ENCODE assay signal across 8 cellular contexts in the genomic region with DNA sequence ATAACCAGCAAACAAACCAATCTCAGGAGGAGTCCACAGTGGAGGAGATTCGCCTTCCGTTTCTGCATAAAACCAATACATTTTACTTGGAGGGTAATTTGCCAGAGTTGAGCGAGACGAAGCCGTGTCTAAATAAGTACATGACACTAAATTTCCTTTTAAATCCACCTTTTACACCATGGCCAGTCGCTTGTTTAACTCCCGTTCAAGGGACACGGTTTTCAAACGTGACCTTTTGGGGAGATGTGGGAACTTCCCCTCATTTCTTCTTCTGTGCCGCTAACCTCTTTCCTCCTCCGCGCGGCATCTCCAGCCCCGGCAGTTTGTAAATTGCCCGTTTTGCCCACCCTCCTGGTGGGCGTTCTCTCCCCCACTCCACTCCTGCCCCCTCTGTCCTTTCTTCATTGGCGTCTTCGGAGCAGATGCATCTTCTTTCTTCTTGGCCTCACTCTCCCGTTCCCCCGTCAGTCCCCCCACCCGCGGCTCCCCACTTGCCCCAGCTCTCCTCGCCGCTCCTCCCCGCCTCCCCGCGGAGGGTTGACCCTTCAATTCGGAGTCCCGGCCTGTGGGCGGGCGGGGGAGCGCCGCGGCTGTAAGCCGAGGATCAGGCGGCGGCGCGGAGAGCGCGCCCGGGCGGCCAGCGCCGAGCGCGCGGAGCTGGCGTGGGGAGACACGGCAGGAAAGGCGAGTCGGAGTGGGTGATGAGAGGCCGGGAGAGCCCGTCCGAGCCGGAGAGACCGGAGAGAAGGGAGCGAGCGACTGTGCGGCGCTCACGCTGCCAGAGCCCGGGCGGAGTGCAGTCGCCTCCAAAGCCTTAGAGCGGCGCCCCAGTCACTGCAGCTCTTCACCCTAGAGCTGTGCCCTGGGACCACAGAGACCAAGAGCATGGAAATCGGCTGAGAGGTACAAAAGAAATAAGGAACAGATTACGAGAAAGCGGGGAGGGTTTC. TPM values are rescaled to one million over a fixed set of nuclear protein-coding genes. Genes with fewer than 3 reads are reported as not detected.
A peak's percentile ranks its signal among the peaks of the same experiment; 100 is the strongest.
DNase-seq lines count a peak whose midpoint lies in the region; ATAC-seq, FAIRE-seq and TF ChIP-seq lines count a peak whose summit lies in the region.

A gene (plus strand): TSS at position 584 of the 950 bp plus-strand sequence.

- DNase-seq in G401 (ENCODE audit: low spot score) (peak; percentile 85), NCI-H1694 treated with DMSO at 0.1 percent for 48 hours (lab: John Stamatoyannopoulos, UW) (peak; percentile 64), foreskin keratinocyte (peak in 1 of 2 donors; percentile 6), uterus (peak; percentile 67 to 74), RKO (ENCODE audit: low spot score) (no peak), GM12891 (ENCODE audit: insufficient read length, low spot score) (no peak)
- peak; percentile 6 for DNase-seq in activated CD8-positive, alpha-beta T cell treated with anti-CD3 and anti-CD28 coated beads for 36 hours
- DNase-seq in naive thymus-derived CD4-positive, alpha-beta T cell, result no peak

- peaks cover 1% of the 10 kb centered on the region for H3K9me3 Mint-ChIP-seq in activated CD8-positive, alpha-beta T cell treated with anti-CD3 and anti-CD28 coated beads for 36 hours
- peaks cover 0 to 34% (median 5%) of the 10 kb centered on the region in 11 donors for H3K9me3 Mint-ChIP-seq in naive thymus-derived CD4-positive, alpha-beta T cell

- POLR2A ChIA-PET in activated CD8-positive, alpha-beta T cell treated with anti-CD3 and anti-CD28 coated beads for 36 hours (lab: Charles Lee), result no interaction called here
- POLR2A ChIA-PET in naive thymus-derived CD4-positive, alpha-beta T cell (lab: Charles Lee), result no interaction called here

- H3K4me1 Mint-ChIP-seq in activated CD8-positive, alpha-beta T cell treated with anti-CD3 and anti-CD28 coated beads for 36 hours (ENCODE audit: low read depth), result peaks cover 28% of the 10 kb centered on the region
- peaks cover 23 to 39% (median 31%) of the 10 kb centered on the region in 7 donors for H3K4me1 Mint-ChIP-seq in naive thymus-derived CD4-positive, alpha-beta T cell

- TF ChIP-seq CTCF in activated CD8-positive, alpha-beta T cell treated with anti-CD3 and anti-CD28 coated beads for 36 hours (IDR thresholded peaks at IDR 0.05), result no peak
- TF ChIP-seq CTCF in foreskin keratinocyte (conservative IDR thresholded peaks at IDR 0.05) (peak; percentile 21), uterus (IDR thresholded peaks at IDR 0.05) (peak in 1 of 4 experiments; percentile 37)

- ATAC-seq in activated CD8-positive, alpha-beta T cell treated with anti-CD3 and anti-CD28 coated beads for 36 hours, result no peak
- peak; percentile 43 for ATAC-seq in foreskin keratinocyte
- peak; percentile 31 for ATAC-seq in naive thymus-derived CD4-positive, alpha-beta T cell

- H3K4me3 Mint-ChIP-seq in activated CD8-positive, alpha-beta T cell treated with anti-CD3 and anti-CD28 coated beads for 36 hours, result peak within 1 kb of the TSS; percentile 48
- H3K4me3 Mint-ChIP-seq in naive thymus-derived CD4-positive, alpha-beta T cell, result peak within 1 kb of the TSS; percentile 30 to 86 (median 76)

- H3K27me3 Mint-ChIP-seq in activated CD8-positive, alpha-beta T cell treated with anti-CD3 and anti-CD28 coated beads for 36 hours, result peaks cover 51% of the 10 kb centered on the region
- peaks cover 65 to 69% (median 68%) of the 10 kb centered on the region in 5 donors for H3K27me3 Mint-ChIP-seq in naive thymus-derived CD4-positive, alpha-beta T cell

- H3K36me3 ChIP-seq in naive thymus-derived CD4-positive, alpha-beta T cell (ENCODE audit: control insufficient read depth in 2 of 3, insufficient read depth in 3 of 3, low read length in 3 of 3), result no peaks in the 10 kb centered on the region
- H3K36me3 ChIP-seq in uterus, result no peaks in the 10 kb centered on the region

- H3K27ac Mint-ChIP-seq in activated CD8-positive, alpha-beta T cell treated with anti-CD3 and anti-CD28 coated beads for 36 hours, result no peak within 1 kb of the TSS
- H3K27ac Mint-ChIP-seq in naive thymus-derived CD4-positive, alpha-beta T cell, result peak within 1 kb of the TSS in 1 of 9 donors; percentile 64

- CTCF ChIA-PET in activated CD8-positive, alpha-beta T cell treated with anti-CD3 and anti-CD28 coated beads for 36 hours (lab: Charles Lee), result no interaction called here
- CTCF ChIA-PET in naive thymus-derived CD4-positive, alpha-beta T cell (lab: Charles Lee), result no interaction called here

- no peak within 1 kb of the TSS for H3K4me3 ChIP-seq in naive thymus-derived CD4-positive, alpha-beta T cell (ENCODE audit: low read length)
- H3K4me3 ChIP-seq in uterus, result peak within 1 kb of the TSS; percentile 71

- in situ Hi-C loops in G401 (cut with HindIII; ENCODE audit: low sequenced_read_pairs), result no loop called here

- TF ChIP-seq POLR2A in uterus (IDR thresholded peaks at IDR 0.05) (peak in 1 of 2 donors; percentile 44), GM12891 (IDR thresholded peaks at IDR 0.05; ENCODE audit: low read depth, low read length) (no peak)

- FAIRE-seq in GM12891 (lab: Jason Lieb, UNC), result no peak

- H3K9me3 ChIP-seq in naive thymus-derived CD4-positive, alpha-beta T cell (ENCODE audit: control insufficient read depth in 2 of 3, low read length in 3 of 3), result no peaks in the 10 kb centered on the region
- H3K9me3 ChIP-seq in uterus, result no peaks in the 10 kb centered on the region

- intact Hi-C loops in activated CD8-positive, alpha-beta T cell treated with anti-CD3 and anti-CD28 coated beads for 36 hours (cut with micrococcal nuclease), result no loop called here
- intact Hi-C loops in naive thymus-derived CD4-positive, alpha-beta T cell (cut with micrococcal nuclease), result loop anchor here in 1 of 2 donors (10.0 kb wide), 1 partner anchor 187 kb away; no protein-coding TSS in a partner anchor
- intact Hi-C loops in uterus (cut with DNase I; ENCODE audit: low total_unique reads), result no loop called here

- H3K27ac ChIP-seq in foreskin keratinocyte, result no peak within 1 kb of the TSS
- no peak within 1 kb of the TSS for H3K27ac ChIP-seq in naive thymus-derived CD4-positive, alpha-beta T cell (ENCODE audit: low read depth, low read length)
- peak within 1 kb of the TSS; percentile 87 to 91 for H3K27ac ChIP-seq in uterus

- no peaks in the 10 kb centered on the region for H3K36me3 Mint-ChIP-seq in activated CD8-positive, alpha-beta T cell treated with anti-CD3 and anti-CD28 coated beads for 36 hours (ENCODE audit: low read depth)
- peaks cover 0 to 7% (median 0%) of the 10 kb centered on the region in 5 donors for H3K36me3 Mint-ChIP-seq in naive thymus-derived CD4-positive, alpha-beta T cell

- H3K4me1 ChIP-seq in foreskin keratinocyte (peaks cover 5% of the 10 kb centered on the region), uterus (no peaks in the 10 kb centered on the region)
- peaks cover 0 to 3% of the 10 kb centered on the region in 2 donors for H3K4me1 ChIP-seq in naive thymus-derived CD4-positive, alpha-beta T cell (ENCODE audit: control insufficient read depth in 2 of 2, insufficient read depth in 2 of 2, low read length in 2 of 2)

- H3K27me3 ChIP-seq in foreskin keratinocyte (peaks cover 76% of the 10 kb centered on the region), uterus (no peaks in the 10 kb centered on the region)
- peaks cover 3 to 9% of the 10 kb centered on the region in 2 donors for H3K27me3 ChIP-seq in naive thymus-derived CD4-positive, alpha-beta T cell (ENCODE audit: control insufficient read depth in 2 of 2, insufficient read depth in 2 of 2, low read length in 2 of 2)

TF ChIP-seq in GM12891, 5 proteins besides CTCF, POLR2A, EP300 and RAD21:
- no peak for TF ChIP-seq POLR2AphosphoS5 (IDR thresholded peaks at IDR 0.05; ENCODE audit: low read depth, low read length)
- no peak for TF ChIP-seq PAX5 (IDR thresholded peaks at IDR 0.05; ENCODE audit: insufficient read depth, low read length, severe bottlenecking)
- no peak for TF ChIP-seq SPI1 (IDR thresholded peaks at IDR 0.05; ENCODE audit: low read depth, low read length)
- TF ChIP-seq TAF1 (IDR thresholded peaks at IDR 0.05; ENCODE audit: low read depth, low read length), result no peak
- TF ChIP-seq POU2F2 (IDR thresholded peaks at IDR 0.05; ENCODE audit: low read depth, low read length), result no peak

RNA-seq across cellular contexts. Expression of the gene that starts here (rescaled TPM):
- total RNA-seq in G401 (2014; rRNA removed; shearing (Covaris generic)), result 8.4 and 11.2 TPM in 2 replicates
- total RNA-seq in activated CD8-positive, alpha-beta T cell treated with anti-CD3 and anti-CD28 coated beads for 36 hours, result not detected
- total RNA-seq in foreskin keratinocyte (not detected in 2 replicates), uterus (10 to 100 TPM in 2 of 4 donors, 1 to 10 TPM in 2; 3.6 to 44.8 (median 9.8) TPM)
- not detected in 2 replicates for polyA plus RNA-seq in foreskin keratinocyte
- total RNA-seq in naive thymus-derived CD4-positive, alpha-beta T cell, result not detected
- polyA plus RNA-seq in naive thymus-derived CD4-positive, alpha-beta T cell, result not detected
- not detected for polyA plus RNA-seq in GM12891 (2012; ENCODE audit: low read depth, missing spikeins)

Comparison
In these comparisons a context has a peak if more than half of its experiments do, and no peak if none do; other contexts are left out.
1. Peak in DNase-seq in activated CD8-positive, alpha-beta T cell treated with anti-CD3 and anti-CD28 coated beads for 36 hours; RNA of the gene not detected or under 1 TPM.
2. Peak in ATAC-seq in foreskin keratinocyte; RNA of the gene not detected or under 1 TPM.
3. Peak in ATAC-seq in naive thymus-derived CD4-positive, alpha-beta T cell; RNA of the gene not detected or under 1 TPM.
4. DNase-seq: peak in G401 (single experiment), NCI-H1694 treated with DMSO at 0.1 percent for 48 hours (single experiment) and uterus (2 of 2); none in naive thymus-derived CD4-positive, alpha-beta T cell (0 of 9), RKO (single experiment) and GM12891 (single experiment).
5. H3K27ac ChIP-seq: peak in uterus (2 of 2); none in foreskin keratinocyte (single experiment) and naive thymus-derived CD4-positive, alpha-beta T cell (single experiment).